In genomic region chr18:3710712-3711269, GRCh38 we compare ENCODE assay signal across 9 cellular contexts.
DNase-seq lines count a peak whose midpoint lies in the region; ATAC-seq, FAIRE-seq and TF ChIP-seq lines count a peak whose summit lies in the region.
"Had no signal": no experiment of that assay in that cellular context is flagged by ENCODE, and none has a peak within 500 bp of the region (broad histone marks: within the 10 kb centered on the region; RNA-seq: fewer than 3 reads in every experiment).

No MANE protein-coding gene starts in this region.

- no peaks in the 10 kb centered on the region for H3K9me2 ChIP-seq in PC-3 (replicated peaks; ENCODE audit: low read length)

- H3K4me3 Mint-ChIP-seq in activated T-cell treated with anti-CD3 and anti-CD28 coated beads, Interleukin-2, amount 50 U/mL, for 72 hours, result no peak overlapping the region

- H3K4ac ChIP-seq in trophoblast cell (ENCODE audit: low read depth, low read length), result no peak overlapping the region

- no peak for TF ChIP-seq POLR2A in GM12891 (IDR thresholded peaks at IDR 0.05; ENCODE audit: low read depth, low read length)

- CTCF ChIA-PET in PC-3 (lab: Charles Lee), result no interaction called here

- H3K36me3 ChIP-seq in PC-3 (ENCODE audit: low read depth, low read length), result no peaks in the 10 kb centered on the region
- no peaks in the 10 kb centered on the region for H3K36me3 ChIP-seq in trophoblast cell (ENCODE audit: control insufficient read depth in 1 of 2, insufficient read depth in 2 of 2, low read length in 2 of 2)

- POLR2A ChIA-PET in PC-3 (lab: Charles Lee; ENCODE audit: unreplicated experiment), result no interaction called here

- no peaks in the 10 kb centered on the region for H3K4me1 Mint-ChIP-seq in activated T-cell treated with anti-CD3 and anti-CD28 coated beads, Interleukin-2, amount 50 U/mL, for 72 hours (ENCODE audit: low read depth)

- no peak overlapping the region for H3K27ac Mint-ChIP-seq in activated T-cell treated with anti-CD3 and anti-CD28 coated beads, Interleukin-2, amount 50 U/mL, for 72 hours

- H4K20me1 ChIP-seq in PC-3 (ENCODE audit: low read length), result no peaks in the 10 kb centered on the region

- H2BK12ac ChIP-seq in trophoblast cell (ENCODE audit: low read length), result no peak overlapping the region

- H3K4me3 ChIP-seq in PC-3 (ENCODE audit: low read length) (no peak overlapping the region), fibroblast of the aortic adventitia (ENCODE audit: low read depth, low read length) (no peak overlapping the region), trophoblast cell (ENCODE audit: low read depth, low read length) (no peak overlapping the region)

- H3F3A ChIP-seq in PC-3 (ENCODE audit: low read length, unreplicated experiment), result no peaks in the 10 kb centered on the region

- H2AFZ ChIP-seq in PC-3 (ENCODE audit: low read length) (no peak overlapping the region), trophoblast cell (ENCODE audit: insufficient read depth, low read length, poor library complexity) (no peak overlapping the region)

- H3K4me1 ChIP-seq in PC-3 (ENCODE audit: insufficient read depth, low read length) (no peaks in the 10 kb centered on the region), trophoblast cell (ENCODE audit: control insufficient read depth in 1 of 2, insufficient read depth in 2 of 2, low read length in 2 of 2) (peaks cover 0 to 5% of the 10 kb centered on the region in 2 experiments)

- H3K9me3 ChIP-seq in PC-3 (ENCODE audit: low read length), result no peaks in the 10 kb centered on the region
- no peaks in the 10 kb centered on the region for H3K9me3 ChIP-seq in trophoblast cell (ENCODE audit: insufficient read depth, low read depth, low read length)

- intact Hi-C loops in PC-3 (cut with micrococcal nuclease), result no loop called here

- H2BK5ac ChIP-seq in trophoblast cell (ENCODE audit: low read depth, low read length, poor library complexity), result no peak overlapping the region

- H3K23ac ChIP-seq in trophoblast cell (ENCODE audit: low read length), result no peak overlapping the region

- ATAC-seq in PC-3 (peak; percentile 93), HG03159 (IDR thresholded peaks at IDR 0.05; ENCODE audit: unreplicated experiment) (no peak)
- no peak for ATAC-seq in activated T-cell treated with anti-CD3 and anti-CD28 coated beads, Interleukin-2, amount 50 U/mL, for 72 hours (replicated peaks in 1 of 2)

- no peak overlapping the region for H3K14ac ChIP-seq in trophoblast cell (ENCODE audit: low read length)

- no peak overlapping the region for H4K91ac ChIP-seq in trophoblast cell (ENCODE audit: low read depth, low read length)

- FAIRE-seq in GM12891 (lab: Jason Lieb, UNC), result no peak

- no peaks in the 10 kb centered on the region for H3K9me3 Mint-ChIP-seq in activated T-cell treated with anti-CD3 and anti-CD28 coated beads, Interleukin-2, amount 50 U/mL, for 72 hours

- H3K27ac ChIP-seq in PC-3 (ENCODE audit: low read length) (no peak overlapping the region), trophoblast cell (ENCODE audit: low read depth, low read length) (no peak overlapping the region)

- H3K18ac ChIP-seq in trophoblast cell (ENCODE audit: low read length), result no peak overlapping the region

- DNase-seq in ELR (ENCODE audit: low read depth) (peak; percentile 12), PC-3 (peak; percentile 28), fibroblast of the aortic adventitia (ENCODE audit: low read depth) (peak; percentile 39), trophoblast cell (no peak), NCI-H187 (lab: John Stamatoyannopoulos, UW) (no peak), GM12891 (ENCODE audit: insufficient read length, low spot score) (no peak)
- no peak for DNase-seq in activated T-cell treated with anti-CD3 and anti-CD28 coated beads, Interleukin-2, amount 50 U/mL, for 72 hours
- DNase-seq: activated effector memory CD4-positive, alpha-beta T cell treated with Interleukin-2 at 50 U/mL for 16 hours had no signal

- no peak overlapping the region for H4K12ac ChIP-seq in trophoblast cell (ENCODE audit: low read depth, low read length)

- no peak overlapping the region for H2BK120ac ChIP-seq in trophoblast cell (ENCODE audit: insufficient read depth, low read length, poor library complexity)

- no CpG with 5 or more reads among the region's 8 CpGs for WGBS in trophoblast cell (ENCODE audit: extremely low coverage, insufficient coverage, insufficient read length)

- BruUV-seq in PC-3 (replicated peaks; lab: Mats Ljungman, UMichigan), result no TSS peak

- H3K36me3 Mint-ChIP-seq in activated T-cell treated with anti-CD3 and anti-CD28 coated beads, Interleukin-2, amount 50 U/mL, for 72 hours (ENCODE audit: insufficient read depth in 2 of 2), result no peaks in the 10 kb centered on the region

- H3K27me3 ChIP-seq in PC-3 (ENCODE audit: low read length) (peaks cover 48% of the 10 kb centered on the region), trophoblast cell (ENCODE audit: insufficient read depth, low read length) (no peaks in the 10 kb centered on the region)

- TF ChIP-seq CTCF in PC-3 (conservative IDR thresholded peaks at IDR 0.05; ENCODE audit: low read depth, low read length), result no peak
- no peak for TF ChIP-seq CTCF in fibroblast of the aortic adventitia (IDR thresholded peaks at IDR 0.05; ENCODE audit: insufficient read depth, low read length)

- no peak overlapping the region for H4K8ac ChIP-seq in trophoblast cell (ENCODE audit: low read depth, low read length)

- H3K79me1 ChIP-seq in trophoblast cell (ENCODE audit: low read length), result no peaks in the 10 kb centered on the region

- H3K9ac ChIP-seq in PC-3 (ENCODE audit: low read length), result no peak overlapping the region
- peak overlapping the region; percentile 5 for H3K9ac ChIP-seq in trophoblast cell (ENCODE audit: low read length)

- H3K4me2 ChIP-seq in PC-3 (ENCODE audit: low read length), result no peak overlapping the region; the same call in 1 of the 2 replicates
- H3K4me2 ChIP-seq in trophoblast cell (ENCODE audit: low read length), result no peak overlapping the region

- H3K79me2 ChIP-seq in PC-3 (ENCODE audit: low read length), result no peaks in the 10 kb centered on the region
- H3K79me2 ChIP-seq in trophoblast cell (ENCODE audit: control insufficient read depth, insufficient read depth, low read length, poor library complexity), result no peaks in the 10 kb centered on the region

- peaks cover 8% of the 10 kb centered on the region for H3K27me3 Mint-ChIP-seq in activated T-cell treated with anti-CD3 and anti-CD28 coated beads, Interleukin-2, amount 50 U/mL, for 72 hours (ENCODE audit: low read depth)

- no peak overlapping the region for H2AK5ac ChIP-seq in trophoblast cell (ENCODE audit: low read length)

TF ChIP-seq in GM12891, 5 proteins besides CTCF, POLR2A, EP300 and RAD21:
- TF ChIP-seq POU2F2 (IDR thresholded peaks at IDR 0.05; ENCODE audit: low read depth, low read length) (no peak), SPI1 (IDR thresholded peaks at IDR 0.05; ENCODE audit: low read depth, low read length) (no peak), TAF1 (IDR thresholded peaks at IDR 0.05; ENCODE audit: low read depth, low read length) (no peak), PAX5 (IDR thresholded peaks at IDR 0.05; ENCODE audit: insufficient read depth, low read length, severe bottlenecking) (no peak), POLR2AphosphoS5 (IDR thresholded peaks at IDR 0.05; ENCODE audit: low read depth, low read length) (no peak)

Comparison
In these comparisons a context has a peak if more than half of its experiments do, and no peak if none do; other contexts are left out.
1. DNase-seq: peak in ELR (single experiment), PC-3 (single experiment) and fibroblast of the aortic adventitia (single experiment); none in trophoblast cell (0 of 2), NCI-H187 (0 of 2), GM12891 (single experiment) and activated T-cell treated with anti-CD3 and anti-CD28 coated beads, Interleukin-2, amount 50 U/mL, for 72 hours (0 of 2).